ENCODE assay signal across 9 cellular contexts in the genomic region with DNA sequence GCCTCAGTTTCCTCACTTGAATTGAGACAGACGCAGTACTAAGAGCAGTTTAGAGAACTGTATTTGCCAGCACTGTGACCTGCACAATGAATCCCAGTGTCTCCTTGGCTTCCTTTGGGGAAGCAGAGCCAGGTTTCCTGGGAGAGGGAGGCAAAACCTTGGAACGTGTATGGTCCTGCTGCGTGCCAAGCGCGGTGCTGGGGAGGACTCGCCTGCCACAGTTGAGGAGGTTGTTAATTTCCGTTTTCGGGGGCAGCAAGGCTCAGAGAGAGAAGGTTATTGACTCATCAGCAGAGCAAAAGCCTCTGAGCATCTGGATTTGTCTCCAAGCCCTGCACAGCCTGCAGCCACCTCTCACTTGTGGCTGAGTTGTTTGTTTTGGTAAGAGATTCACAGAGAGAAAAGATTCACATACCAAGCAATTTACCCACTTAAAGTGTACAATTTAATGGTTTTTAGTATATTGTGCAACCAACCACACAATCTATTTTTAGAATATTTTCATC. TPM values are rescaled to one million over a fixed set of nuclear protein-coding genes. Genes with fewer than 3 reads are reported as not detected.
DNase-seq lines count a peak whose midpoint lies in the region; ATAC-seq and TF ChIP-seq lines count a peak whose summit lies in the region.
"Had no signal": no experiment of that assay in that cellular context is flagged by ENCODE, and none has a peak within 500 bp of the region (broad histone marks: within the 10 kb centered on the region; RNA-seq: fewer than 3 reads in every experiment).

No MANE protein-coding gene starts in this region.

- H3K36me3 Mint-ChIP-seq in MCF 10A (ENCODE audit: insufficient read depth, unreplicated experiment), result no peaks in the 10 kb centered on the region
- no peaks in the 10 kb centered on the region for H3K36me3 Mint-ChIP-seq in immature natural killer cell

- BruUV-seq in MCF 10A (replicated peaks; lab: Mats Ljungman, UMichigan), result no TSS peak

- H3K4me1 ChIP-seq in mesodermal cell (ENCODE audit: control insufficient read depth, insufficient read depth, low read length, poor library complexity, severe bottlenecking), result peaks cover 29% of the 10 kb centered on the region

- 81 to 90% methylated on average over 8 of the region's 8 CpGs for WGBS in mesodermal cell (ENCODE audit: insufficient coverage in 2 of 2), 2 experiments

- H3K9me3 Mint-ChIP-seq in MCF 10A (ENCODE audit: unreplicated experiment) (no peaks in the 10 kb centered on the region), immature natural killer cell (no peaks in the 10 kb centered on the region)

- H3K27me3 Mint-ChIP-seq in MCF 10A (ENCODE audit: insufficient read depth, unreplicated experiment) (no peaks in the 10 kb centered on the region), immature natural killer cell (ENCODE audit: low read depth in 3 of 3) (peaks cover 3 to 9% (median 5%) of the 10 kb centered on the region in 3 donors)

- intact Hi-C loops in MCF 10A (cut with micrococcal nuclease), result loop anchor here (5.0 kb wide), 1 partner anchor 51 kb away; no protein-coding TSS in a partner anchor
- intact Hi-C loops in left colon (cut with DNase I, micrococcal nuclease), result no loop called here

- H3K4me3 Mint-ChIP-seq in MCF 10A (ENCODE audit: unreplicated experiment), result no peak overlapping the region
- H3K4me3 Mint-ChIP-seq in immature natural killer cell, result no peak overlapping the region

- POLR2A ChIA-PET in MCF 10A (lab: Yijun Ruan, JAX), result no interaction called here

- H3K9me3 ChIP-seq in MG63, result no peaks in the 10 kb centered on the region
- H3K9me3 ChIP-seq in mesodermal cell (ENCODE audit: control insufficient read depth, low read length), result no peaks in the 10 kb centered on the region

- H3K4me3 ChIP-seq in MG63, result no peak overlapping the region
- no peak overlapping the region for H3K4me3 ChIP-seq in mesodermal cell (ENCODE audit: extremely low read depth, insufficient read depth, low read length, poor library complexity, severe bottlenecking)

- no peak for ATAC-seq in left colon

- DNase-seq in AG08396 (ENCODE audit: low spot score) (peak; percentile 83), MG63 (peak; percentile 97), MCF 10A (ENCODE audit: unreplicated experiment) (peak; percentile 94), left colon (no peak), SHP77 treated with DMSO at 0.1 percent for 48 hours (lab: John Stamatoyannopoulos, UW) (no peak), immature natural killer cell (no peak), GM20000 (ENCODE audit: low spot score) (no peak)
- DNase-seq: KG1 had no signal

- no peak for TF ChIP-seq CTCF in MCF 10A (IDR thresholded peaks at IDR 0.05; ENCODE audit: unreplicated experiment)
- no peak for TF ChIP-seq CTCF in GM20000 (IDR thresholded peaks at IDR 0.05; ENCODE audit: extremely low read depth, missing control alignments)

- H3K27ac Mint-ChIP-seq in MCF 10A (ENCODE audit: low read depth, unreplicated experiment) (peak overlapping the region; percentile 29), immature natural killer cell (no peak overlapping the region)

- H3K27ac ChIP-seq in mesodermal cell (ENCODE audit: low read depth, low read length, severe bottlenecking), result peak overlapping the region; percentile 72

- CTCF ChIA-PET in MCF 10A (lab: Yijun Ruan, JAX), result no interaction called here

- peaks cover 25% of the 10 kb centered on the region for H3K4me1 Mint-ChIP-seq in MCF 10A (ENCODE audit: insufficient read depth, unreplicated experiment)
- H3K4me1 Mint-ChIP-seq in immature natural killer cell, result no peaks in the 10 kb centered on the region

- H3K36me3 ChIP-seq in MG63 (no peaks in the 10 kb centered on the region), mesodermal cell (ENCODE audit: control insufficient read depth, insufficient read depth, low read length) (no peaks in the 10 kb centered on the region)

- no peaks in the 10 kb centered on the region for H3K27me3 ChIP-seq in MG63

RNA-seq across cellular contexts. Expression of gene SYT12, which starts 10.8 kb away (rescaled TPM):
- 0.54 and 1.2 TPM in 2 replicates for total RNA-seq in MG63 (2014; rRNA removed; shearing (Covaris generic); ENCODE audit: low replicate concordance)
- 0.44 and 0.59 TPM in 2 replicates for total RNA-seq in MCF 10A (2022)
- polyA plus RNA-seq in mesodermal cell (2013, experiment 1 of 2), result 0.48 TPM
- 0.10 TPM for polyA plus RNA-seq in mesodermal cell (2013, experiment 2 of 2)
- total RNA-seq in left colon, result under 1 TPM; 0.43 to 0.47 TPM
- polyA plus RNA-seq in immature natural killer cell, result not detected

RNA-seq across cellular contexts. Expression of gene RHOD, which starts 22.9 kb away (rescaled TPM):
- total RNA-seq in MG63 (2014; rRNA removed; shearing (Covaris generic); ENCODE audit: low replicate concordance), result 27.9 and 85.6 TPM in 2 replicates
- total RNA-seq in MCF 10A (2022) (132 and 190 TPM in 2 replicates), left colon (1 to 10 TPM; 9.7 to 10.0 TPM)
- polyA plus RNA-seq in mesodermal cell (2013, experiment 1 of 2), result 7.7 TPM
- 7.1 TPM for polyA plus RNA-seq in mesodermal cell (2013, experiment 2 of 2)
- not detected for polyA plus RNA-seq in immature natural killer cell

RNA-seq across cellular contexts. Expression of gene C11orf86, which starts 58.6 kb away (rescaled TPM):
- 0.59 TPM in 1 of 2 replicates, not detected in the other for total RNA-seq in MG63 (2014; rRNA removed; shearing (Covaris generic); ENCODE audit: low replicate concordance)
- total RNA-seq in MCF 10A (2022) (not detected in 2 replicates), left colon (10 to 100 TPM; 24.5 to 82.9 TPM)
- not detected for polyA plus RNA-seq in mesodermal cell (2013, experiment 1 of 2)
- polyA plus RNA-seq in mesodermal cell (2013, experiment 2 of 2), result not detected
- not detected for polyA plus RNA-seq in immature natural killer cell

Comparison
In these comparisons a context has a peak if more than half of its experiments do, and no peak if none do; other contexts are left out.
1. DNase-seq: peak in AG08396 (single experiment), MG63 (single experiment) and MCF 10A (single experiment); none in left colon (0 of 2), SHP77 treated with DMSO at 0.1 percent for 48 hours (single experiment), immature natural killer cell (0 of 3) and GM20000 (single experiment).
2. RNA of gene C11orf86, which starts 58.6 kb away (total RNA-seq): 24.5 to 82.9 TPM in left colon; 0.59 TPM in MG63 and not detected in MCF 10A; every median in the first group is over 10 times any median in the second.